In the genomic region with DNA sequence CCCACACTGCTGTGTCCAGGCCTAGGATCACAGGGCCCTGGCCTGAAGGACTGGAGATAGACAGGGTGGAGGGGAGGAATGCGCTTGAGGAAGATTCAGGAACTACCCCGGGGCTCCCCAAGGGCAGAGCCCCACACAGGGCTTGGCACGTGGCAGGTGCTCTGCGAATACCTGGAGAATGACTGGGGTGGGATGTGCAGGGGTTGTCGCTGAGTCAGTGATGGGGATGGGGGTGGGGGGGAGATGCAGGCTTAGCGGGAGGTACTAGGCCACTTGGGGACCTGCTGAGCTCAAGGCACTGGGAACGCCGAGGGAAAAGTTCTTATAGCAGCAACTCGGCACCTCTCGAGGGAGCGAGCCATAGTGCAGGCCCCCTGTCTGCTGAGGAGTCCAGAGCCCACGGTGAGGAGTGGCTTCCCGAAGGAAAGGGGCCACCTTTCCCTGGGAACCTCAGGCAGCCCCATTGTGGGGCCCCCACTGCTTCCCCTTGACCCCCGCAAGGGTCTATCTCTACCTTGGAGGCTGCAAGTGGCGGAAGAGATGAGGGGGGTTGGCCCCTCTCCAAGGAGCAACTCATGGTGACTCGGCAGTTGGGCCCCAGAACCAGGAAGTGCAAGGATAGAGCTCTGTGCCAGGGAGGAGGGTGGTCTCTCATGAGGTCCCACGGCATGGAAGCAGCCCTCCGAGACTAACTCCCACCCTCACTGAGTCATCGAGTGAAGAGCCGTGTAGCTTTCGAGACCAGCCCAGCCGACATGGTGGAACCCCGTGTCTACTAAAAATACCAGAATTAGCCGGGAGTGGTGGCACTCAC, we compare ENCODE assay signal across 11 cellular contexts. TPM values are rescaled to one million over a fixed set of nuclear protein-coding genes. Genes with fewer than 3 reads are reported as not detected.
A peak's percentile ranks its signal among the peaks of the same experiment; 100 is the strongest.
DNase-seq lines count a peak whose midpoint lies in the region; ATAC-seq and TF ChIP-seq lines count a peak whose summit lies in the region.
"Had no signal": no experiment of that assay in that cellular context is flagged by ENCODE, and none has a peak within 500 bp of the region (broad histone marks: within the 10 kb centered on the region; RNA-seq: fewer than 3 reads in every experiment).

No MANE protein-coding gene starts in this region.

- H3K4me1 Mint-ChIP-seq in CD14-positive monocyte, result peaks cover 59% of the 10 kb centered on the region
- peaks cover 0 to 6% (median 0%) of the 10 kb centered on the region in 7 donors for H3K4me1 Mint-ChIP-seq in naive thymus-derived CD4-positive, alpha-beta T cell

- H3K27ac Mint-ChIP-seq in CD14-positive monocyte, result peak overlapping the region; percentile 88 to 99 (median 97)
- H3K27ac Mint-ChIP-seq in naive thymus-derived CD4-positive, alpha-beta T cell, result no peak overlapping the region

- H3K9me3 Mint-ChIP-seq in CD14-positive monocyte, result no peaks in the 10 kb centered on the region
- H3K9me3 Mint-ChIP-seq in naive thymus-derived CD4-positive, alpha-beta T cell, result no peaks in the 10 kb centered on the region

- H3K4me2 ChIP-seq in Karpas-422 (ENCODE audit: low read depth, low read length, poor library complexity, severe bottlenecking), result peak overlapping the region; percentile 69

- peak overlapping the region; percentile 60 for H3K9ac ChIP-seq in Karpas-422 (ENCODE audit: low read length)

- no peaks in the 10 kb centered on the region for H4K20me1 ChIP-seq in Karpas-422 (ENCODE audit: insufficient read depth, low read depth, low read length)

- H3K36me3 ChIP-seq in Karpas-422 (ENCODE audit: insufficient read depth, low read length) (peaks cover 7% of the 10 kb centered on the region), brain microvascular endothelial cell (replicated peaks) (no peaks in the 10 kb centered on the region)
- H3K36me3 ChIP-seq in naive thymus-derived CD4-positive, alpha-beta T cell (ENCODE audit: control insufficient read depth in 2 of 3, insufficient read depth in 3 of 3, low read length in 3 of 3), result no peaks in the 10 kb centered on the region

- intact Hi-C loops in CD14-positive monocyte (cut with micrococcal nuclease), result no loop called here
- intact Hi-C loops in naive thymus-derived CD4-positive, alpha-beta T cell (cut with micrococcal nuclease), result no loop called here

- POLR2A ChIA-PET in naive thymus-derived CD4-positive, alpha-beta T cell (lab: Charles Lee), result no interaction called here

- H3K27ac ChIP-seq in Karpas-422 (ENCODE audit: low read length) (peak overlapping the region; percentile 96), brain microvascular endothelial cell (peak overlapping the region; percentile 73)
- H3K27ac ChIP-seq in naive thymus-derived CD4-positive, alpha-beta T cell (ENCODE audit: low read depth, low read length), result no peak overlapping the region
- H3K27ac ChIP-seq: tibial nerve had no signal

- CTCF ChIA-PET in naive thymus-derived CD4-positive, alpha-beta T cell (lab: Charles Lee), result no interaction called here

- in situ Hi-C loops in brain microvascular endothelial cell (cut with HindIII; ENCODE audit: low pct_ligation_motif_present, low sequenced_read_pairs), result no loop called here

- H3K9me2 ChIP-seq in Karpas-422 (replicated peaks; ENCODE audit: insufficient read depth, low read length), result no peaks in the 10 kb centered on the region

- DNase-seq in CD14-positive monocyte (ENCODE audit: low spot score) (peak; percentile 82), Karpas-422 (peak; percentile 57), brain microvascular endothelial cell (peak; percentile 35), H4 (ENCODE audit: low spot score) (no peak), mucosa of gallbladder (ENCODE audit: low spot score) (no peak)
- DNase-seq in naive thymus-derived CD4-positive, alpha-beta T cell, result no peak
- DNase-seq in effector CD4-positive, alpha-beta T cell, result no peak
- DNase-seq: mammary epithelial cell, NCI-H146 had no signal

- no peak for TF ChIP-seq CTCF in CD14-positive monocyte (IDR thresholded peaks at IDR 0.05)
- TF ChIP-seq CTCF in brain microvascular endothelial cell (IDR thresholded peaks at IDR 0.05; ENCODE audit: low read depth, low read length, missing control alignments), result no peak

- H3K9me3 ChIP-seq in Karpas-422 (ENCODE audit: low read length), result no peaks in the 10 kb centered on the region
- no peaks in the 10 kb centered on the region for H3K9me3 ChIP-seq in naive thymus-derived CD4-positive, alpha-beta T cell (ENCODE audit: control insufficient read depth in 2 of 3, low read length in 3 of 3)
- H3K9me3 ChIP-seq: tibial nerve had no signal

- H3K27me3 Mint-ChIP-seq in CD14-positive monocyte (ENCODE audit: low read depth in 3 of 3), result peaks cover 0 to 5% (median 4%) of the 10 kb centered on the region in 3 donors
- peaks cover 0 to 4% (median 0%) of the 10 kb centered on the region in 5 donors for H3K27me3 Mint-ChIP-seq in naive thymus-derived CD4-positive, alpha-beta T cell

- peak overlapping the region; percentile 38 to 87 for H3K4me3 Mint-ChIP-seq in CD14-positive monocyte
- no peak overlapping the region for H3K4me3 Mint-ChIP-seq in naive thymus-derived CD4-positive, alpha-beta T cell

- H3K4me3 ChIP-seq in Karpas-422 (ENCODE audit: low read length) (peak overlapping the region; percentile 53), brain microvascular endothelial cell (ENCODE audit: low read depth, low read length) (no peak overlapping the region)
- no peak overlapping the region for H3K4me3 ChIP-seq in naive thymus-derived CD4-positive, alpha-beta T cell (ENCODE audit: low read length)
- H3K4me3 ChIP-seq: tibial nerve had no signal

- ATAC-seq in naive thymus-derived CD4-positive, alpha-beta T cell, result peak; percentile 69
- ATAC-seq in HG02981 (IDR thresholded peaks at IDR 0.05; ENCODE audit: unreplicated experiment), result no peak

- H3K27me3 ChIP-seq in Karpas-422 (ENCODE audit: low read length) (no peaks in the 10 kb centered on the region), brain microvascular endothelial cell (replicated peaks) (no peaks in the 10 kb centered on the region)
- no peaks in the 10 kb centered on the region for H3K27me3 ChIP-seq in naive thymus-derived CD4-positive, alpha-beta T cell (ENCODE audit: control insufficient read depth in 2 of 2, insufficient read depth in 2 of 2, low read length in 2 of 2)
- H3K27me3 ChIP-seq: tibial nerve had no signal

- H2AFZ ChIP-seq in Karpas-422 (ENCODE audit: low read length), result no peak overlapping the region

- no peaks in the 10 kb centered on the region for H3K79me2 ChIP-seq in Karpas-422 (ENCODE audit: low read length)

- peaks cover 85% of the 10 kb centered on the region for H3K4me1 ChIP-seq in Karpas-422 (ENCODE audit: low read length)
- H3K4me1 ChIP-seq in naive thymus-derived CD4-positive, alpha-beta T cell (ENCODE audit: control insufficient read depth in 2 of 2, insufficient read depth in 2 of 2, low read length in 2 of 2), result no peaks in the 10 kb centered on the region

- peaks cover 35 to 50% of the 10 kb centered on the region in 2 donors for H3K36me3 Mint-ChIP-seq in CD14-positive monocyte
- H3K36me3 Mint-ChIP-seq in naive thymus-derived CD4-positive, alpha-beta T cell, result no peaks in the 10 kb centered on the region

RNA-seq across cellular contexts. Expression of gene SRC, which starts 33.1 kb away (rescaled TPM):
- polyA plus RNA-seq in CD14-positive monocyte, result 1 to 10 TPM; 4.9 to 6.8 TPM
- 39.9 and 41.5 TPM in 2 replicates for total RNA-seq in Karpas-422 (2014; rRNA removed; shearing (Covaris generic); ENCODE audit: low replicate concordance)
- 10 to 100 TPM in 1 of 5 experiments, 1 to 10 TPM in 4; 2.8 to 26.6 (median 4.4) TPM for total RNA-seq in naive thymus-derived CD4-positive, alpha-beta T cell
- polyA plus RNA-seq in naive thymus-derived CD4-positive, alpha-beta T cell, result under 1 TPM; 0.63 to 0.82 TPM
- total RNA-seq in H4 (2014; rRNA removed; shearing (Covaris generic)), result 7.2 and 7.6 TPM in 2 replicates
- total RNA-seq in mucosa of gallbladder, result 210 TPM

Comparison
In these comparisons a context has a peak if more than half of its experiments do, and no peak if none do; other contexts are left out.
1. DNase-seq: peak in CD14-positive monocyte (single experiment), Karpas-422 (single experiment) and brain microvascular endothelial cell (single experiment); none in naive thymus-derived CD4-positive, alpha-beta T cell (0 of 9), effector CD4-positive, alpha-beta T cell (single experiment), H4 (single experiment) and mucosa of gallbladder (single experiment).
2. H3K27ac Mint-ChIP-seq: peak in CD14-positive monocyte (7 of 7); none in naive thymus-derived CD4-positive, alpha-beta T cell (0 of 9).
3. H3K4me3 Mint-ChIP-seq: peak in CD14-positive monocyte (2 of 2); none in naive thymus-derived CD4-positive, alpha-beta T cell (0 of 10).